In the genomic region with DNA sequence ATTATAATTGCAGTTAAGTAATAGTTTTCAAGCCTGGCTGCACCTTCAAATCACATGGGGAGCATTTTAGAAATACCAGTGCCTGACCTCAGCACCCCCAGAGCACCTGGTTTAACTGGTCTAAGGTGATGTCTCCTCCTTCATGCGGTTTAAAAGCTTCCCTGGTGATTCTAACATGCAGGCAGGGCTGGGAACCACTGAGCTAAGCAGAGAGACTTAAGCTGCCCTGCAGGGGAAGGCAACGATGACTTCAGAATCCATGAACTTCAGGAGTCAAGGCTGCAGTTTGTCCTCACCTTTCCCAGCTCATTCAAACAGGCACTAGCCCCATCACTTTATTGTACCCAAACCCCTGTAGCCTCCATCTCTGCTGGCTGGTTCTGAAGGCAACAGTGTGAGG, we compare ENCODE assay signal across 17 cellular contexts. TPM values are rescaled to one million over a fixed set of nuclear protein-coding genes. Genes with fewer than 3 reads are reported as not detected.
DNase-seq lines count a peak whose midpoint lies in the region; ATAC-seq and TF ChIP-seq lines count a peak whose summit lies in the region.
"Had no signal": no experiment of that assay in that cellular context is flagged by ENCODE, and none has a peak within 500 bp of the region (broad histone marks: within the 10 kb centered on the region; RNA-seq: fewer than 3 reads in every experiment).

No MANE protein-coding gene starts in this region.

- no peak for TF ChIP-seq POLR2A in breast epithelium (IDR thresholded peaks at IDR 0.05)

- H3K36me3 Mint-ChIP-seq in WTC11 (no peaks in the 10 kb centered on the region), endodermal cell (ENCODE audit: low read depth) (no peaks in the 10 kb centered on the region)
- H3K36me3 Mint-ChIP-seq: CD4-positive, CD25-positive, alpha-beta regulatory T cell; CD8-positive, alpha-beta T cell had no signal

- no peaks in the 10 kb centered on the region for H3K4me1 ChIP-seq in endodermal cell (ENCODE audit: control insufficient read depth, insufficient read depth, low read length)
- no peaks in the 10 kb centered on the region for H3K4me1 ChIP-seq in mesenchymal stem cell (ENCODE audit: control insufficient read depth, insufficient read depth, low read depth, low read length)
- H3K4me1 ChIP-seq in BE2C = no peaks in the 10 kb centered on the region
- H3K4me1 ChIP-seq in breast epithelium = no peaks in the 10 kb centered on the region

- DNase-seq in WTC11 (ENCODE audit: low spot score) = no peak
- peak; percentile 61 for DNase-seq in endodermal cell
- DNase-seq in mesenchymal stem cell = no peak
- DNase-seq in COLO668 (lab: John Stamatoyannopoulos, UW; ENCODE audit: unreplicated experiment) = no peak
- no peak for DNase-seq in BE2C
- DNase-seq in breast epithelium (ENCODE audit: low spot score in 2 of 2) = no peak
- DNase-seq: CD4-positive, CD25-positive, alpha-beta regulatory T cell; CD8-positive, alpha-beta T cell; DMS 273 treated with DMSO at 0.1 percent for 48 hours; DMS79; EL; GDM1; H9 had no signal

- H3K4me3 ChIP-seq in endodermal cell (ENCODE audit: low read length) (no peak overlapping the region), mesenchymal stem cell (ENCODE audit: insufficient read depth in 1 of 2, low read depth in 1 of 2, low read length in 2 of 2) (no peak overlapping the region), BE2C (ENCODE audit: low read depth, low read length) (no peak overlapping the region), breast epithelium (no peak overlapping the region)
- H3K4me3 ChIP-seq: BLaER1, GM12878 had no signal

- no peak overlapping the region for H3K4me2 ChIP-seq in mesenchymal stem cell (ENCODE audit: low read length, poor library complexity, severe bottlenecking)
- H3K4me2 ChIP-seq: BLaER1 had no signal

- peak overlapping the region; percentile 8 for H2BK120ac ChIP-seq in mesenchymal stem cell (ENCODE audit: low read depth, low read length)

- H3K27me3 Mint-ChIP-seq in WTC11 (ENCODE audit: low read depth) (peaks cover 26% of the 10 kb centered on the region), endodermal cell (ENCODE audit: insufficient read depth) (peaks cover 56% of the 10 kb centered on the region)

- no peaks in the 10 kb centered on the region for H3K79me1 ChIP-seq in mesenchymal stem cell (replicated peaks; ENCODE audit: low read length, poor library complexity, severe bottlenecking)

- intact Hi-C loops in breast epithelium (cut with DNase I; ENCODE audit: low total_unique reads) = loop anchor here (2.0 kb wide), 1 partner anchor 42 kb away; no protein-coding TSS in a partner anchor

- H3K27ac ChIP-seq in endodermal cell (ENCODE audit: low read depth, low read length) = no peak overlapping the region
- no peak overlapping the region for H3K27ac ChIP-seq in mesenchymal stem cell (ENCODE audit: low read length, poor library complexity, severe bottlenecking)
- no peak overlapping the region for H3K27ac ChIP-seq in breast epithelium
- H3K27ac ChIP-seq: BLaER1, C4-2B had no signal

- H3K18ac ChIP-seq in mesenchymal stem cell (ENCODE audit: low read depth in 1 of 2, low read length in 2 of 2) = no peak overlapping the region

- H3K9me3 Mint-ChIP-seq in WTC11 (no peaks in the 10 kb centered on the region), endodermal cell (no peaks in the 10 kb centered on the region)
- H3K9me3 Mint-ChIP-seq: CD8-positive, alpha-beta T cell; H9 had no signal

- H3K4me3 Mint-ChIP-seq in WTC11 (no peak overlapping the region), endodermal cell (no peak overlapping the region)
- H3K4me3 Mint-ChIP-seq: CD4-positive, CD25-positive, alpha-beta regulatory T cell; CD8-positive, alpha-beta T cell; H9 had no signal

- H2AK5ac ChIP-seq in mesenchymal stem cell (ENCODE audit: low read length, severe bottlenecking) = no peak overlapping the region

- H3K27ac Mint-ChIP-seq in WTC11 (no peak overlapping the region), endodermal cell (no peak overlapping the region)
- H3K27ac Mint-ChIP-seq: CD8-positive, alpha-beta T cell; H9 had no signal

- ATAC-seq in WTC11 = peak; percentile 36; the same call in 1 of the 2 replicates
- ATAC-seq: CD8-positive, alpha-beta T cell; GM12878; HCT116 had no signal

- no peak overlapping the region for H3K4ac ChIP-seq in mesenchymal stem cell (ENCODE audit: low read depth in 1 of 2, low read length in 2 of 2)

- H3K4me1 Mint-ChIP-seq in WTC11 = peaks cover 3% of the 10 kb centered on the region; the same call in 1 of the 2 replicates
- no peaks in the 10 kb centered on the region for H3K4me1 Mint-ChIP-seq in endodermal cell

- H3K36me3 ChIP-seq in endodermal cell (ENCODE audit: control insufficient read depth, insufficient read depth, low read length) (no peaks in the 10 kb centered on the region), mesenchymal stem cell (ENCODE audit: control insufficient read depth in 1 of 2, insufficient read depth in 2 of 2, low read depth in 1 of 2, low read length in 2 of 2) (no peaks in the 10 kb centered on the region), BE2C (no peaks in the 10 kb centered on the region), breast epithelium (no peaks in the 10 kb centered on the region)
- H3K36me3 ChIP-seq: BLaER1 had no signal

- no peak overlapping the region for H4K8ac ChIP-seq in mesenchymal stem cell (ENCODE audit: low read length)

- no peak overlapping the region for H2BK12ac ChIP-seq in mesenchymal stem cell (ENCODE audit: low read length in 2 of 2)

- no peak overlapping the region for H2BK5ac ChIP-seq in mesenchymal stem cell (ENCODE audit: low read depth, low read length, poor library complexity, severe bottlenecking)

- H3K9me3 ChIP-seq in endodermal cell (ENCODE audit: control insufficient read depth, low read length) (no peaks in the 10 kb centered on the region), mesenchymal stem cell (ENCODE audit: control insufficient read depth, low read length) (no peaks in the 10 kb centered on the region), BE2C (no peaks in the 10 kb centered on the region), breast epithelium (no peaks in the 10 kb centered on the region)
- H3K9me3 ChIP-seq: BLaER1 had no signal

- no peak overlapping the region for H2AFZ ChIP-seq in mesenchymal stem cell (ENCODE audit: low read depth, low read length)

- peaks cover 52% of the 10 kb centered on the region for H3K27me3 ChIP-seq in endodermal cell (ENCODE audit: control insufficient read depth, insufficient read depth, low read length, poor library complexity, severe bottlenecking)
- peaks cover 40 to 44% of the 10 kb centered on the region in 2 experiments for H3K27me3 ChIP-seq in mesenchymal stem cell (ENCODE audit: control insufficient read depth in 1 of 2, insufficient read depth in 1 of 2, low read length in 2 of 2)
- peaks cover 21% of the 10 kb centered on the region for H3K27me3 ChIP-seq in BE2C
- no peaks in the 10 kb centered on the region for H3K27me3 ChIP-seq in breast epithelium
- H3K27me3 ChIP-seq: BLaER1 had no signal

- H3K14ac ChIP-seq in mesenchymal stem cell (ENCODE audit: low read length in 2 of 2) = no peak overlapping the region

- TF ChIP-seq CTCF in WTC11 (IDR thresholded peaks at IDR 0.05) (no peak), endodermal cell (conservative IDR thresholded peaks at IDR 0.05) (no peak), BE2C (IDR thresholded peaks at IDR 0.05; ENCODE audit: low read depth, low read length) (no peak), breast epithelium (IDR thresholded peaks at IDR 0.05) (no peak)

- H3K9ac ChIP-seq in endodermal cell (ENCODE audit: extremely low read depth, low read length, poor library complexity, severe bottlenecking) (no peak overlapping the region), mesenchymal stem cell (ENCODE audit: low read length) (no peak overlapping the region)
- H3K9ac ChIP-seq: BLaER1 had no signal

- H3K23ac ChIP-seq in mesenchymal stem cell (ENCODE audit: low read length in 2 of 2) = no peak overlapping the region

- H2BK15ac ChIP-seq in mesenchymal stem cell (ENCODE audit: low read depth, poor library complexity, severe bottlenecking) = no peak overlapping the region

- H4K91ac ChIP-seq in mesenchymal stem cell (ENCODE audit: low read length) = no peak overlapping the region

- POLR2A ChIA-PET in WTC11 (lab: Charles Lee) = no interaction called here

- 67 to 80% methylated on average over 1 to 2 of the region's 2 CpGs for WGBS in endodermal cell (ENCODE audit: insufficient coverage in 1 of 2, insufficient read length in 1 of 2), 2 experiments
- 92% methylated on average over 2 of the region's 2 CpGs for WGBS in mesenchymal stem cell

- CTCF ChIA-PET in WTC11 (lab: Charles Lee) = interaction anchor here (0.6 to 1.7 kb wide), 4 partner anchors 22 to 514 kb away, joined by 3 to 5 read pairs (median 4); no protein-coding TSS in a partner anchor

TF ChIP-seq in WTC11, 78 proteins besides CTCF, POLR2A, EP300 and RAD21 (continues in another document):
- TF ChIP-seq FOXJ3 (CRISPR knock-in tag; IDR thresholded peaks at IDR 0.05; ENCODE audit: borderline replicate concordance) = no peak
- no peak for TF ChIP-seq ATF1 (CRISPR knock-in tag; IDR thresholded peaks at IDR 0.05)
- TF ChIP-seq ZNF263 (CRISPR knock-in tag; IDR thresholded peaks at IDR 0.05; ENCODE audit: low read depth) = no peak
- TF ChIP-seq, protein P1, sequence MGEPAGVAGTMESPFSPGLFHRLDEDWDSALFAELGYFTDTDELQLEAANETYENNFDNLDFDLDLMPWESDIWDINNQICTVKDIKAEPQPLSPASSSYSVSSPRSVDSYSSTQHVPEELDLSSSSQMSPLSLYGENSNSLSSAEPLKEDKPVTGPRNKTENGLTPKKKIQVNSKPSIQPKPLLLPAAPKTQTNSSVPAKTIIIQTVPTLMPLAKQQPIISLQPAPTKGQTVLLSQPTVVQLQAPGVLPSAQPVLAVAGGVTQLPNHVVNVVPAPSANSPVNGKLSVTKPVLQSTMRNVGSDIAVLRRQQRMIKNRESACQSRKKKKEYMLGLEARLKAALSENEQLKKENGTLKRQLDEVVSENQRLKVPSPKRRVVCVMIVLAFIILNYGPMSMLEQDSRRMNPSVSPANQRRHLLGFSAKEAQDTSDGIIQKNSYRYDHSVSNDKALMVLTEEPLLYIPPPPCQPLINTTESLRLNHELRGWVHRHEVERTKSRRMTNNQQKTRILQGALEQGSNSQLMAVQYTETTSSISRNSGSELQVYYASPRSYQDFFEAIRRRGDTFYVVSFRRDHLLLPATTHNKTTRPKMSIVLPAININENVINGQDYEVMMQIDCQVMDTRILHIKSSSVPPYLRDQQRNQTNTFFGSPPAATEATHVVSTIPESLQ (CRISPR knock-in tag; IDR thresholded peaks at IDR 0.05) = no peak
- TF ChIP-seq ZNF232 (CRISPR knock-in tag; IDR thresholded peaks at IDR 0.05) = no peak
- TF ChIP-seq, protein P2, sequence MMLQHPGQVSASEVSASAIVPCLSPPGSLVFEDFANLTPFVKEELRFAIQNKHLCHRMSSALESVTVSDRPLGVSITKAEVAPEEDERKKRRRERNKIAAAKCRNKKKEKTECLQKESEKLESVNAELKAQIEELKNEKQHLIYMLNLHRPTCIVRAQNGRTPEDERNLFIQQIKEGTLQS (CRISPR knock-in tag; conservative IDR thresholded peaks at IDR 0.05) = no peak

RNA-seq across cellular contexts. Expression of a gene that starts 6.1 kb away (rescaled TPM):
- total RNA-seq in WTC11 (2021) (13.3 to 15.1 TPM (median 14.4 TPM) in 3 replicates), endodermal cell (10 to 100 TPM; 14.1 to 31.4 TPM), breast epithelium (10 to 100 TPM; 14.6 to 22.0 (median 19.5) TPM)
- polyA plus RNA-seq in endodermal cell (2013, experiment 1 of 2) = 18.1 TPM
- 20.9 TPM for polyA plus RNA-seq in endodermal cell (2013, experiment 2 of 2)
- polyA plus RNA-seq in mesenchymal stem cell (2013, experiment 1 of 2) = 24.9 TPM
- 26.0 TPM for polyA plus RNA-seq in mesenchymal stem cell (2013, experiment 2 of 2)
- polyA plus RNA-seq in BE2C (2012; ENCODE audit: insufficient read depth, insufficient read length, low read depth) = 17.9 TPM
